8 cellular contexts compared by ENCODE assay signal in genomic region chr21:42525228-42525604, GRCh38. TPM values are rescaled to one million over a fixed set of nuclear protein-coding genes. Genes with fewer than 3 reads are reported as not detected.
DNase-seq lines count a peak whose midpoint lies in the region; ATAC-seq and TF ChIP-seq lines count a peak whose summit lies in the region.

No MANE protein-coding gene starts in this region.

- CTCF ChIA-PET in PC-3 (lab: Charles Lee) = no interaction called here

- H4K20me1 ChIP-seq in PC-3 (ENCODE audit: low read length) = no peaks in the 10 kb centered on the region

- no peaks in the 10 kb centered on the region for H3K9me2 ChIP-seq in PC-3 (replicated peaks; ENCODE audit: low read length)

- H3K27me3 ChIP-seq in PC-3 (ENCODE audit: low read length) = no peaks in the 10 kb centered on the region
- no peaks in the 10 kb centered on the region for H3K27me3 ChIP-seq in right cardiac atrium (ENCODE audit: control insufficient read depth, insufficient read depth)
- no peaks in the 10 kb centered on the region for H3K27me3 ChIP-seq in stomach

- POLR2A ChIA-PET in PC-3 (lab: Charles Lee; ENCODE audit: unreplicated experiment) = no interaction called here

- intact Hi-C loops in PC-3 (cut with micrococcal nuclease) (no loop called here), right cardiac atrium (cut with DNase I) (no loop called here), stomach (cut with DNase I; ENCODE audit: low total_unique reads) (no loop called here)

- WGBS in right cardiac atrium = 54% methylated on average over 8 of the region's 8 CpGs
- WGBS in stomach, 5 donors = 14 to 32% (median 23%) methylated on average over 8 of the region's 8 CpGs

- H3K4me3 ChIP-seq in PC-3 (ENCODE audit: low read length) (no peak overlapping the region), right cardiac atrium (ENCODE audit: low read length) (no peak overlapping the region), stomach (peak overlapping the region; percentile 16 to 35 (median 28))

- no peak overlapping the region for H2AFZ ChIP-seq in PC-3 (ENCODE audit: low read length)

- TF ChIP-seq CTCF in PC-3 (conservative IDR thresholded peaks at IDR 0.05; ENCODE audit: low read depth, low read length) (no peak), stomach (IDR thresholded peaks at IDR 0.05) (no peak)

- peaks cover 19% of the 10 kb centered on the region for H3K79me2 ChIP-seq in PC-3 (ENCODE audit: low read length)

- H3K9me3 ChIP-seq in PC-3 (ENCODE audit: low read length) (no peaks in the 10 kb centered on the region), right cardiac atrium (ENCODE audit: control insufficient read depth, low read length) (no peaks in the 10 kb centered on the region), stomach (no peaks in the 10 kb centered on the region)

- H3F3A ChIP-seq in PC-3 (ENCODE audit: low read length, unreplicated experiment) = no peaks in the 10 kb centered on the region

- H3K27ac ChIP-seq in PC-3 (ENCODE audit: low read length) (peak overlapping the region; percentile 55; the same call in 1 of the 2 replicates), right cardiac atrium (ENCODE audit: low read length) (peak overlapping the region; percentile 13), stomach (peak overlapping the region; percentile 42 to 91 (median 82))

- H3K4me1 ChIP-seq in PC-3 (ENCODE audit: insufficient read depth, low read length) (peaks cover 20% of the 10 kb centered on the region), right cardiac atrium (ENCODE audit: control insufficient read depth, insufficient read depth, low read length) (peaks cover 3% of the 10 kb centered on the region), stomach (peaks cover 49 to 86% (median 64%) of the 10 kb centered on the region in 4 donors)

- ATAC-seq in GM21529 (IDR thresholded peaks at IDR 0.05; ENCODE audit: unreplicated experiment) (peak; percentile 14), PC-3 (no peak), right cardiac atrium (peak; percentile 28 to 43)

- DNase-seq in COLO668 (lab: John Stamatoyannopoulos, UW; ENCODE audit: unreplicated experiment) (peak; percentile 58), PC-3 (no peak), right cardiac atrium (no peak), stomach (no peak), SW480 (ENCODE audit: low spot score) (no peak), GDM1 (lab: John Stamatoyannopoulos, UW) (no peak), GM19240 (ENCODE audit: insufficient read length, low spot score) (no peak)

- H3K36me3 ChIP-seq in PC-3 (ENCODE audit: low read depth, low read length) (peaks cover 35% of the 10 kb centered on the region; the same call in 1 of the 2 replicates), stomach (peaks cover 8 to 42% (median 23%) of the 10 kb centered on the region in 4 donors)

- TF ChIP-seq EP300 in stomach (IDR thresholded peaks at IDR 0.05) = no peak

- no peak overlapping the region for H3K4me2 ChIP-seq in PC-3 (ENCODE audit: low read length)

- no peak for TF ChIP-seq POLR2A in stomach (IDR thresholded peaks at IDR 0.05)

- no peak overlapping the region for H3K9ac ChIP-seq in PC-3 (ENCODE audit: low read length)

- BruUV-seq in PC-3 (replicated peaks; lab: Mats Ljungman, UMichigan) = no TSS peak

RNA-seq across cellular contexts. Expression of gene SLC37A1, which starts 11.6 kb away (rescaled TPM):
- total RNA-seq in PC-3 (2014; rRNA removed) (34.2 and 38.3 TPM in 2 replicates), right cardiac atrium (1 to 10 TPM; 2.7 to 2.9 (median 2.9) TPM), stomach (10 to 100 TPM in 4 of 5 donors, 1 to 10 TPM in 1; 9.8 to 72.9 (median 23.9) TPM)
- polyA plus RNA-seq in right cardiac atrium (1.9 TPM), stomach (10 to 100 TPM; 10.3 to 12.4 (median 11.3) TPM)

RNA-seq across cellular contexts. Expression of gene RSPH1, which starts 29.2 kb away (rescaled TPM):
- 0.51 and 0.98 TPM in 2 replicates for total RNA-seq in PC-3 (2014; rRNA removed)
- not detected for total RNA-seq in right cardiac atrium
- not detected for polyA plus RNA-seq in right cardiac atrium
- 1 to 10 TPM in 1 of 5 donors, under 1 TPM in 3, not detected in 1; 0.37 to 8.9 (median 0.58) TPM for total RNA-seq in stomach
- polyA plus RNA-seq in stomach = 1 to 10 TPM; 1.8 to 2.9 (median 2.8) TPM

Comparison
In these comparisons a context has a peak if more than half of its experiments do, and no peak if none do; other contexts are left out.
1. H3K27ac ChIP-seq: peak in every context shown above with its lines; median percentile 82 in stomach; 55 in PC-3; 13 in right cardiac atrium.
2. H3K4me3 ChIP-seq: peak in stomach (4 of 4); none in PC-3 (single experiment) and right cardiac atrium (single experiment).